ENCODE assay signal across 9 cellular contexts in the genomic region with DNA sequence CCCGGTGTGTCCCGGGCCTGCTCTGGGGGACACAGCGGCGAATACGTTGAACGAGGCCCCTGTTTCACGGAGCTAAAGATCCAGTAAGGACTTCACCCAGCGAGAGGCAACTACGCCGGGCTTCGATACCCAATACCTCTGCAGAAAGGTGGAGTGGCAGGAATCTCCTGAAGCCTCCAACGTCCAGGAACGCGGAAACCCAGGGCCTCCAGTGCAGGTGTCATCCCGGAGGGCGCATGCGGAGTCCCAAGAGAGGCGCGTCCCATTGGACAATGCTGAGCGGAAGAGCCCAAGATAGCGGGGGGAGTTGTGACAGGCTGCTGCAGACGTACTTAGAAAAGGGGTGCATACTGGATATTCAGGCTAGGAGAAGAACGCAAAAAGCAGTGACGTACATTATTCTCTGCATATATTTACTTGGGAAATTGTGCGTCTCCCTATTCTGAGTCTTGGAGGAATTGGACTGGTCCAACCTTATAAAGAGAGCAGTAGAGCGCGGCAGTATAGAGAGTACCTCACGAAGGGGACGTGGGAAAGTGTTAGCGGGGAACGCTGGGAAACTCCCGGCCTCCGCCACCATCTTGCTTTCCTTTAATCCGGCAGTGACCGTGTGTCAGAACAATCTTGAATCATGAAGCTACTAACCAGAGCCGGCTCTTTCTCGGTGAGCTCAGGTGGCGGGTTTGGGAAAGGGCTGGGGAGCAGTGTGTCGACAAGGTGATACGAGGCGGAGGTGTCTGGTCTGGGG. TPM values are rescaled to one million over a fixed set of nuclear protein-coding genes. Genes with fewer than 3 reads are reported as not detected.
DNase-seq lines count a peak whose midpoint lies in the region; ATAC-seq, FAIRE-seq and TF ChIP-seq lines count a peak whose summit lies in the region.
"Had no signal": no experiment of that assay in that cellular context is flagged by ENCODE, and none has a peak within 500 bp of the region (broad histone marks: within the 10 kb centered on the region; RNA-seq: fewer than 3 reads in every experiment).

A gene (plus strand): TSS at position 569 of the 748 bp plus-strand sequence. CDS start 63 bp downstream, at position 632.

- peak within 1 kb of the TSS; percentile 100 for H3K27ac Mint-ChIP-seq in central memory CD8-positive, alpha-beta T cell (ENCODE audit: low read depth)

- peaks cover 41% of the 10 kb centered on the region for H3K36me3 Mint-ChIP-seq in central memory CD8-positive, alpha-beta T cell (ENCODE audit: insufficient read depth)

- H3K4me2 ChIP-seq in keratinocyte (ENCODE audit: control insufficient read depth, extremely low read depth, insufficient read depth, low read depth, low read length), result peak within 1 kb of the TSS; percentile 94

- peak within 1 kb of the TSS; percentile 98 for H3K4me3 Mint-ChIP-seq in central memory CD8-positive, alpha-beta T cell

- H2AFZ ChIP-seq in keratinocyte (ENCODE audit: control insufficient read depth, low read length), result peak within 1 kb of the TSS; percentile 91

- no peaks in the 10 kb centered on the region for H3K9me1 ChIP-seq in keratinocyte (ENCODE audit: control insufficient read depth, extremely low read depth, insufficient read depth, low read length)

- no peaks in the 10 kb centered on the region for H3K9me3 ChIP-seq in keratinocyte (ENCODE audit: control insufficient read depth, low read depth, low read length)

- no peaks in the 10 kb centered on the region for H3K27me3 Mint-ChIP-seq in central memory CD8-positive, alpha-beta T cell

- H3K27me3 ChIP-seq in keratinocyte (ENCODE audit: control insufficient read depth, extremely low read depth, insufficient read depth, low read length), result no peaks in the 10 kb centered on the region

- peak; percentile 88 for TF ChIP-seq POLR2A in GM19099 (IDR thresholded peaks at IDR 0.05; ENCODE audit: extremely low read depth, insufficient read length, low read depth)

- FAIRE-seq in keratinocyte (lab: Jason Lieb, UNC), result peak; percentile 66
- FAIRE-seq: colon had no signal

- peak within 1 kb of the TSS; percentile 76 to 97 (median 96) for H3K4me3 ChIP-seq in keratinocyte (ENCODE audit: control insufficient read depth in 2 of 3, extremely low read depth in 1 of 3, insufficient read depth in 2 of 3, low read depth in 1 of 3, low read length in 3 of 3)

- H3K27ac ChIP-seq in keratinocyte (ENCODE audit: control insufficient read depth, insufficient read depth, low read length), result peak within 1 kb of the TSS; percentile 98

- peak; percentile 80 for ATAC-seq in HG03378 (IDR thresholded peaks at IDR 0.05; ENCODE audit: unreplicated experiment)
- peak; percentile 93 for ATAC-seq in activated CD4-positive, CD25-positive, alpha-beta regulatory T cell treated with anti-CD3 and anti-CD28 coated beads, Interleukin-2, amount 50 U/mL, for 24 hours
- peak; percentile 90 for ATAC-seq in central memory CD8-positive, alpha-beta T cell (replicated peaks; ENCODE audit: extremely low read depth, poor library complexity, severe bottlenecking)

- peaks cover 18% of the 10 kb centered on the region for H3K4me1 ChIP-seq in keratinocyte (ENCODE audit: control insufficient read depth, extremely low read depth, insufficient read depth, low read length)

- H3K36me3 ChIP-seq in keratinocyte (ENCODE audit: control insufficient read depth in 2 of 2, extremely low read depth in 1 of 2, insufficient read depth in 2 of 2, low read length in 2 of 2), result peaks cover 2 to 23% of the 10 kb centered on the region in 2 experiments

- dilution Hi-C loops in keratinocyte (cut with MboI; ENCODE audit: extremely low pct_ligation_motif_present, low sequenced_read_pairs), result no loop called here

- H3K9ac ChIP-seq in keratinocyte (ENCODE audit: control insufficient read depth, extremely low read depth, insufficient read depth, low read length), result peak within 1 kb of the TSS; percentile 100

- H3K79me2 ChIP-seq in keratinocyte (ENCODE audit: control insufficient read depth, insufficient read depth, low read length), result peaks cover 58% of the 10 kb centered on the region

- H3K4me1 Mint-ChIP-seq in central memory CD8-positive, alpha-beta T cell, result peaks cover 49% of the 10 kb centered on the region

- no peak for TF ChIP-seq CTCF in keratinocyte (optimal IDR thresholded peaks at IDR 0.05 in 1 of 3, IDR thresholded peaks at IDR 0.05 in 1 of 3, conservative IDR thresholded peaks at IDR 0.05 in 1 of 3; ENCODE audit: extremely low read depth in 1 of 3, insufficient read depth in 2 of 3, low read length in 3 of 3)

- DNase-seq in AML-193 (lab: John Stamatoyannopoulos, UW) (peak; percentile 95 to 99), NCI-H446 treated with DMSO at 0.1 percent for 48 hours (lab: John Stamatoyannopoulos, UW) (peak; percentile 80), keratinocyte (ENCODE audit: low read depth, low spot score) (peak; percentile 49)
- DNase-seq in central memory CD8-positive, alpha-beta T cell (ENCODE audit: low spot score in 2 of 2), result peak; percentile 70 to 81
- peak; percentile 79 to 85 (median 81) for DNase-seq in stimulated activated CD4-positive, alpha-beta T cell treated with anti-CD3 and anti-CD28 coated beads, Interleukin-12 subunit alpha, Interleukin-12 subunit beta, amount 100 ng/mL, for 48 hours (ENCODE audit: low read depth in 2 of 3, low spot score in 1 of 3)

- H4K20me1 ChIP-seq in keratinocyte (ENCODE audit: control insufficient read depth, extremely low read depth, insufficient read depth, low read length), result peaks cover 4% of the 10 kb centered on the region

- no peaks in the 10 kb centered on the region for H3K9me3 Mint-ChIP-seq in central memory CD8-positive, alpha-beta T cell

RNA-seq across cellular contexts. Expression of the gene that starts here (rescaled TPM):
- polyA plus RNA-seq in keratinocyte, result 188 to 255 TPM (median 226 TPM) in 3 replicates
- 122 TPM for polyA plus RNA-seq in keratinocyte (2011; ENCODE audit: low read depth)
- polyA plus RNA-seq in keratinocyte (2011; cell fraction: cytosol; rRNA removed), result 213 and 229 TPM in 2 replicates
- 244 and 273 TPM in 2 replicates for polyA plus RNA-seq in keratinocyte (2011; cell fraction: nucleus; rRNA removed)
- polyA plus RNA-seq in keratinocyte (2012; ENCODE audit: low replicate concordance), result 166 and 231 TPM in 2 replicates
- polyA minus RNA-seq in keratinocyte, result 94.9 to 299 TPM (median 247 TPM) in 3 replicates
- 121 TPM for polyA minus RNA-seq in keratinocyte (2011; cell fraction: cytosol; rRNA and poly(A)+ RNA removed)
- 141 and 169 TPM in 2 replicates for polyA minus RNA-seq in keratinocyte (2011; cell fraction: nucleus; rRNA and poly(A)+ RNA removed)

Comparison
In these comparisons a context has a peak if more than half of its experiments do, and no peak if none do; other contexts are left out.
1. Peak in every context shown above with its lines: DNase-seq, ATAC-seq, H3K4me3 ChIP-seq and H3K27ac ChIP-seq.